7 cellular contexts compared by ENCODE assay signal in genomic region chr11:72135473-72135872, GRCh38. TPM values are rescaled to one million over a fixed set of nuclear protein-coding genes. Genes with fewer than 3 reads are reported as not detected.
"Had no signal": no experiment of that assay in that cellular context is flagged by ENCODE, and none has a peak within 500 bp of the region (broad histone marks: within the 10 kb centered on the region; RNA-seq: fewer than 3 reads in every experiment).

Gene FOLR3 (plus strand): TSS chr11:72135725. CDS start chr11:72135953, 228 bp downstream.

RNA-seq across cellular contexts. Expression of gene FOLR3, which starts in this region (rescaled TPM):
- total RNA-seq: activated B cell treated with CpG ODN at 0.5 μM for 24 hours; activated CD4-positive, alpha-beta T cell treated with anti-CD3 and anti-CD28 coated beads for 36 hours; activated T-helper 17 cell treated with anti-CD3 and anti-CD28 coated beads, Interleukin-2, amount 50 U/mL, for 72 hours; endodermal cell; temporal lobe; transverse colon; vagina had no signal
